Comparison of ENCODE assay signal across 17 cellular contexts in the genomic region with DNA sequence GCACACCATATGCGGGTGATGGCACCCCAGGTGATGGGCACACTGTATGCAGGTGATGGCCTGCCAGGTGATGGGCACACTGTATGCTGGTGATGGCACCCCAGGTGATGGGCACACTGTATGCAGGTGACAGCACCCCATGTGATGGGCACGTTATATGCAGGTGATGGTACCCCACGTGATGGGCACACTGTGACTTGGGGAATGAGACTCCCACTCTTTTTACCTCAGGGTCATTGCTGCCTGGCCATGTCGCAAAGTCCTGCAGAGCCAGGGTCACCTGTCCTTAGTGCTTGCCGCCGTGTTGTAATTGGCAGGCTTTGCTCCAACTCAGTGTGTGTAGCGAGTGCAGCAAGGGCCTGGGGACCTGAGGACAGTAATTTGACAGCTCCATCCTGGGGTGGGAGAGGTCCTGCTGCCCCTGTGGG. TPM values are rescaled to one million over a fixed set of nuclear protein-coding genes. Genes with fewer than 3 reads are reported as not detected.
DNase-seq lines count a peak whose midpoint lies in the region; ATAC-seq, FAIRE-seq and TF ChIP-seq lines count a peak whose summit lies in the region.
"Had no signal": no experiment of that assay in that cellular context is flagged by ENCODE, and none has a peak within 500 bp of the region (broad histone marks: within the 10 kb centered on the region; RNA-seq: fewer than 3 reads in every experiment).

No MANE protein-coding gene starts in this region.

- H3K4me3 ChIP-seq in bronchial epithelial cell (ENCODE audit: low read depth, low read length) (no peak overlapping the region), liver (ENCODE audit: low read depth in 1 of 3, low read length in 3 of 3) (no peak overlapping the region)
- no peak overlapping the region for H3K4me3 ChIP-seq in CD8-positive, alpha-beta memory T cell (ENCODE audit: low read length)
- H3K4me3 ChIP-seq: BLaER1 had no signal

- POLR2A ChIA-PET in activated CD8-positive, alpha-beta T cell treated with anti-CD3 and anti-CD28 coated beads, Interleukin-2, amount 10 ng/mL, durations not matched to agents 7 days and 5 days (lab: Charles Lee): no interaction called here
- POLR2A ChIA-PET in activated CD8-positive, alpha-beta T cell treated with anti-CD3 and anti-CD28 coated beads for 36 hours (lab: Charles Lee): no interaction called here
- POLR2A ChIA-PET in CD8-positive, alpha-beta memory T cell (lab: Charles Lee): no interaction called here

- no peaks in the 10 kb centered on the region for H3K36me3 Mint-ChIP-seq in activated CD8-positive, alpha-beta T cell treated with anti-CD3 and anti-CD28 coated beads, Interleukin-2, amount 10 ng/mL, durations not matched to agents 7 days and 5 days (ENCODE audit: low read depth)
- no peaks in the 10 kb centered on the region for H3K36me3 Mint-ChIP-seq in activated CD8-positive, alpha-beta T cell treated with anti-CD3 and anti-CD28 coated beads for 36 hours (ENCODE audit: low read depth)
- H3K36me3 Mint-ChIP-seq in stimulated activated memory B cell treated with anti-CD40 and anti-IgM and Interleukin-4, amounts not matched to agents 10 μg/mL and 1 μg/mL and 100 μg/mL, for 72 hours: no peaks in the 10 kb centered on the region
- H3K36me3 Mint-ChIP-seq in HFFc6 (ENCODE audit: low read depth): peaks cover 25% of the 10 kb centered on the region
- peaks cover 0 to 5% (median 0%) of the 10 kb centered on the region in 3 donors for H3K36me3 Mint-ChIP-seq in CD8-positive, alpha-beta memory T cell

- TF ChIP-seq CTCF in activated CD8-positive, alpha-beta T cell treated with anti-CD3 and anti-CD28 coated beads for 36 hours (IDR thresholded peaks at IDR 0.05): no peak
- TF ChIP-seq CTCF in bronchial epithelial cell (IDR thresholded peaks at IDR 0.05; ENCODE audit: insufficient read depth, low read length, severe bottlenecking) (no peak), liver (IDR thresholded peaks at IDR 0.05; ENCODE audit: low read depth, low read length, missing input control) (no peak), HFFc6 (IDR thresholded peaks at IDR 0.05) (no peak)

- H3K9ac ChIP-seq in liver (ENCODE audit: low read depth in 1 of 2, low read length in 2 of 2): no peak overlapping the region
- H3K9ac ChIP-seq: BLaER1 had no signal

- peak overlapping the region; percentile 78 to 94 for H3K27ac ChIP-seq in liver (ENCODE audit: low read depth in 1 of 2, low read length in 2 of 2)
- no peak overlapping the region for H3K27ac ChIP-seq in CD8-positive, alpha-beta memory T cell (ENCODE audit: low read depth, low read length)
- H3K27ac ChIP-seq: 22Rv1, BLaER1 had no signal

- H3K27me3 Mint-ChIP-seq in activated CD8-positive, alpha-beta T cell treated with anti-CD3 and anti-CD28 coated beads, Interleukin-2, amount 10 ng/mL, durations not matched to agents 7 days and 5 days (ENCODE audit: low read depth): no peaks in the 10 kb centered on the region
- H3K27me3 Mint-ChIP-seq in activated CD8-positive, alpha-beta T cell treated with anti-CD3 and anti-CD28 coated beads for 36 hours: peaks cover 5% of the 10 kb centered on the region
- peaks cover 20% of the 10 kb centered on the region for H3K27me3 Mint-ChIP-seq in stimulated activated memory B cell treated with anti-CD40 and anti-IgM and Interleukin-4, amounts not matched to agents 10 μg/mL and 1 μg/mL and 100 μg/mL, for 72 hours
- H3K27me3 Mint-ChIP-seq in HFFc6 (ENCODE audit: insufficient read depth): no peaks in the 10 kb centered on the region
- peaks cover 11 to 18% of the 10 kb centered on the region in 2 donors for H3K27me3 Mint-ChIP-seq in CD8-positive, alpha-beta memory T cell

- CTCF ChIA-PET in activated CD8-positive, alpha-beta T cell treated with anti-CD3 and anti-CD28 coated beads, Interleukin-2, amount 10 ng/mL, durations not matched to agents 7 days and 5 days (lab: Charles Lee): no interaction called here
- CTCF ChIA-PET in activated CD8-positive, alpha-beta T cell treated with anti-CD3 and anti-CD28 coated beads for 36 hours (lab: Charles Lee): no interaction called here
- CTCF ChIA-PET in CD8-positive, alpha-beta memory T cell (lab: Charles Lee): no interaction called here

- no peak overlapping the region for H3K27ac Mint-ChIP-seq in activated CD8-positive, alpha-beta T cell treated with anti-CD3 and anti-CD28 coated beads, Interleukin-2, amount 10 ng/mL, durations not matched to agents 7 days and 5 days
- H3K27ac Mint-ChIP-seq in activated CD8-positive, alpha-beta T cell treated with anti-CD3 and anti-CD28 coated beads for 36 hours: no peak overlapping the region
- no peak overlapping the region for H3K27ac Mint-ChIP-seq in stimulated activated memory B cell treated with anti-CD40 and anti-IgM and Interleukin-4, amounts not matched to agents 10 μg/mL and 1 μg/mL and 100 μg/mL, for 72 hours
- no peak overlapping the region for H3K27ac Mint-ChIP-seq in HFFc6
- H3K27ac Mint-ChIP-seq in CD8-positive, alpha-beta memory T cell: no peak overlapping the region

- intact Hi-C loops in activated CD8-positive, alpha-beta T cell treated with anti-CD3 and anti-CD28 coated beads for 36 hours (cut with micrococcal nuclease): no loop called here

- FAIRE-seq in bronchial epithelial cell (lab: Jason Lieb, UNC): peak; percentile 90
- FAIRE-seq: GM19239, HTR-8/SVneo had no signal

- no peaks in the 10 kb centered on the region for H3K27me3 ChIP-seq in bronchial epithelial cell (ENCODE audit: control insufficient read depth, insufficient read depth, low read length)
- H3K27me3 ChIP-seq in liver (ENCODE audit: control insufficient read depth in 4 of 4, insufficient read depth in 4 of 4, low read length in 3 of 4): no peaks in the 10 kb centered on the region
- H3K27me3 ChIP-seq in CD8-positive, alpha-beta memory T cell (ENCODE audit: insufficient read depth, low read length, poor library complexity, severe bottlenecking): no peaks in the 10 kb centered on the region
- H3K27me3 ChIP-seq: BLaER1 had no signal

- peak; percentile 17 for DNase-seq in activated CD8-positive, alpha-beta T cell treated with anti-CD3 and anti-CD28 coated beads, Interleukin-2, amount 10 ng/mL, durations not matched to agents 7 days and 5 days
- no peak for DNase-seq in activated CD8-positive, alpha-beta T cell treated with anti-CD3 and anti-CD28 coated beads for 36 hours
- no peak for DNase-seq in bronchial epithelial cell (ENCODE audit: low read depth)
- no peak for DNase-seq in HFFc6
- DNase-seq in CD8-positive, alpha-beta memory T cell: no peak
- DNase-seq in NCI-H2081 treated with DMSO at 0.1 percent for 48 hours (lab: John Stamatoyannopoulos, UW): no peak
- DNase-seq: AML-193, DMS53, GF-D8, HCEC 1CT had no signal

- peak in 1 of 2 donors; percentile 32 for TF ChIP-seq RAD21 in liver (IDR thresholded peaks at IDR 0.05)

- 43% methylated on average over 7 of the region's 7 CpGs for WGBS in liver

- no peaks in the 10 kb centered on the region for H3K36me3 ChIP-seq in bronchial epithelial cell (ENCODE audit: control insufficient read depth, insufficient read depth, low read length)
- no peaks in the 10 kb centered on the region for H3K36me3 ChIP-seq in liver (ENCODE audit: control insufficient read depth in 4 of 4, insufficient read depth in 3 of 4, low read depth in 1 of 4, low read length in 3 of 4)
- no peaks in the 10 kb centered on the region for H3K36me3 ChIP-seq in CD8-positive, alpha-beta memory T cell (ENCODE audit: insufficient read depth, low read length)
- H3K36me3 ChIP-seq: BLaER1 had no signal

- no peaks in the 10 kb centered on the region for H3K9me3 Mint-ChIP-seq in activated CD8-positive, alpha-beta T cell treated with anti-CD3 and anti-CD28 coated beads, Interleukin-2, amount 10 ng/mL, durations not matched to agents 7 days and 5 days (ENCODE audit: insufficient read depth)
- H3K9me3 Mint-ChIP-seq in activated CD8-positive, alpha-beta T cell treated with anti-CD3 and anti-CD28 coated beads for 36 hours: peaks cover 3% of the 10 kb centered on the region
- peaks cover 7% of the 10 kb centered on the region for H3K9me3 Mint-ChIP-seq in stimulated activated memory B cell treated with anti-CD40 and anti-IgM and Interleukin-4, amounts not matched to agents 10 μg/mL and 1 μg/mL and 100 μg/mL, for 72 hours
- peaks cover 23% of the 10 kb centered on the region for H3K9me3 Mint-ChIP-seq in HFFc6
- peaks cover 0 to 11% (median 1%) of the 10 kb centered on the region in 5 donors for H3K9me3 Mint-ChIP-seq in CD8-positive, alpha-beta memory T cell

- H3K4me1 Mint-ChIP-seq in activated CD8-positive, alpha-beta T cell treated with anti-CD3 and anti-CD28 coated beads, Interleukin-2, amount 10 ng/mL, durations not matched to agents 7 days and 5 days (ENCODE audit: low read depth): no peaks in the 10 kb centered on the region
- H3K4me1 Mint-ChIP-seq in activated CD8-positive, alpha-beta T cell treated with anti-CD3 and anti-CD28 coated beads for 36 hours (ENCODE audit: low read depth): no peaks in the 10 kb centered on the region
- H3K4me1 Mint-ChIP-seq in stimulated activated memory B cell treated with anti-CD40 and anti-IgM and Interleukin-4, amounts not matched to agents 10 μg/mL and 1 μg/mL and 100 μg/mL, for 72 hours: no peaks in the 10 kb centered on the region
- peaks cover 30% of the 10 kb centered on the region for H3K4me1 Mint-ChIP-seq in HFFc6 (ENCODE audit: low read depth)
- no peaks in the 10 kb centered on the region for H3K4me1 Mint-ChIP-seq in CD8-positive, alpha-beta memory T cell

- peaks cover 0 to 31% (median 14%) of the 10 kb centered on the region in 4 donors for H3K4me1 ChIP-seq in liver (ENCODE audit: control insufficient read depth in 4 of 4, insufficient read depth in 4 of 4, low read length in 3 of 4)
- H3K4me1 ChIP-seq in CD8-positive, alpha-beta memory T cell (ENCODE audit: insufficient read depth, low read length): no peaks in the 10 kb centered on the region
- H3K4me1 ChIP-seq: BLaER1 had no signal

- H3K4me3 Mint-ChIP-seq in activated CD8-positive, alpha-beta T cell treated with anti-CD3 and anti-CD28 coated beads, Interleukin-2, amount 10 ng/mL, durations not matched to agents 7 days and 5 days: no peak overlapping the region
- H3K4me3 Mint-ChIP-seq in activated CD8-positive, alpha-beta T cell treated with anti-CD3 and anti-CD28 coated beads for 36 hours: no peak overlapping the region
- no peak overlapping the region for H3K4me3 Mint-ChIP-seq in stimulated activated memory B cell treated with anti-CD40 and anti-IgM and Interleukin-4, amounts not matched to agents 10 μg/mL and 1 μg/mL and 100 μg/mL, for 72 hours
- H3K4me3 Mint-ChIP-seq in HFFc6: no peak overlapping the region
- no peak overlapping the region for H3K4me3 Mint-ChIP-seq in CD8-positive, alpha-beta memory T cell

- H3K9me3 ChIP-seq in liver (ENCODE audit: control insufficient read depth in 4 of 4, low read length in 3 of 4): no peaks in the 10 kb centered on the region
- H3K9me3 ChIP-seq in CD8-positive, alpha-beta memory T cell (ENCODE audit: low read length): no peaks in the 10 kb centered on the region

- no peak for ATAC-seq in activated CD8-positive, alpha-beta T cell treated with anti-CD3 and anti-CD28 coated beads, Interleukin-2, amount 10 ng/mL, durations not matched to agents 7 days and 5 days
- ATAC-seq in activated CD8-positive, alpha-beta T cell treated with anti-CD3 and anti-CD28 coated beads for 36 hours: no peak
- ATAC-seq in stimulated activated memory B cell treated with anti-CD40 and anti-IgM and Interleukin-4, amounts not matched to agents 10 μg/mL and 1 μg/mL and 100 μg/mL, for 72 hours: peak; percentile 32

RNA-seq across cellular contexts. Expression of a gene that starts 7.6 kb away (rescaled TPM):
- total RNA-seq in activated CD8-positive, alpha-beta T cell treated with anti-CD3 and anti-CD28 coated beads, Interleukin-2, amount 10 ng/mL, durations not matched to agents 7 days and 5 days: not detected
- not detected for total RNA-seq in activated CD8-positive, alpha-beta T cell treated with anti-CD3 and anti-CD28 coated beads for 36 hours
- total RNA-seq in bronchial epithelial cell: under 0.01 TPM in 1 of 2 replicates, not detected in the other
- not detected for total RNA-seq in liver
- polyA plus RNA-seq in liver: not detected
- not detected for total RNA-seq in HFFc6 (2021; fragmentation: NEBNext Ultra II Directional; extraction: Animal tissue kit (Norgen Biotek cat#: 25700))
- total RNA-seq in CD8-positive, alpha-beta memory T cell: not detected
- not detected for polyA plus RNA-seq in CD8-positive, alpha-beta memory T cell

RNA-seq across cellular contexts. Expression of a gene that starts 7.8 kb away (rescaled TPM):
- not detected for total RNA-seq in activated CD8-positive, alpha-beta T cell treated with anti-CD3 and anti-CD28 coated beads, Interleukin-2, amount 10 ng/mL, durations not matched to agents 7 days and 5 days
- total RNA-seq in activated CD8-positive, alpha-beta T cell treated with anti-CD3 and anti-CD28 coated beads for 36 hours: not detected
- total RNA-seq in bronchial epithelial cell (under 0.01 and 0.13 TPM in 2 replicates), liver (10 to 100 TPM in 1 of 2 donors, 1 to 10 TPM in 1; 3.5 to 29.3 TPM)
- polyA plus RNA-seq in liver: 100 to 1,000 TPM in 1 of 2 donors, 10 to 100 TPM in 1; 97.9 to 234 TPM
- total RNA-seq in HFFc6 (2021; fragmentation: NEBNext Ultra II Directional; extraction: Animal tissue kit (Norgen Biotek cat#: 25700)): not detected
- not detected for total RNA-seq in CD8-positive, alpha-beta memory T cell
- polyA plus RNA-seq in CD8-positive, alpha-beta memory T cell: not detected
- total RNA-seq: H4 had no signal

RNA-seq across cellular contexts. Expression of a gene that starts 40.6 kb away (rescaled TPM):
- 1 to 10 TPM in 1 of 2 experiments, under 1 TPM in 1; 0.90 to 1.0 TPM for total RNA-seq in activated CD8-positive, alpha-beta T cell treated with anti-CD3 and anti-CD28 coated beads, Interleukin-2, amount 10 ng/mL, durations not matched to agents 7 days and 5 days
- total RNA-seq in activated CD8-positive, alpha-beta T cell treated with anti-CD3 and anti-CD28 coated beads for 36 hours: under 1 TPM in 1 of 2 experiments, not detected in 1; 0.25 TPM
- total RNA-seq in bronchial epithelial cell (7.8 and 12.1 TPM in 2 replicates), liver (100 to 1,000 TPM in 1 of 2 donors, 10 to 100 TPM in 1; 87.0 to 214 TPM)
- polyA plus RNA-seq in liver: 100 to 1,000 TPM; 151 to 244 TPM
- total RNA-seq in HFFc6 (2021; fragmentation: NEBNext Ultra II Directional; extraction: Animal tissue kit (Norgen Biotek cat#: 25700)): 100 to 1,000 TPM; 797 to 983 (median 926) TPM
- 1 to 10 TPM; 3.5 to 4.5 TPM for total RNA-seq in CD8-positive, alpha-beta memory T cell
- 11.1 TPM for polyA plus RNA-seq in CD8-positive, alpha-beta memory T cell
